ENCODE assay signal across 1 cellular context in the genomic region with DNA sequence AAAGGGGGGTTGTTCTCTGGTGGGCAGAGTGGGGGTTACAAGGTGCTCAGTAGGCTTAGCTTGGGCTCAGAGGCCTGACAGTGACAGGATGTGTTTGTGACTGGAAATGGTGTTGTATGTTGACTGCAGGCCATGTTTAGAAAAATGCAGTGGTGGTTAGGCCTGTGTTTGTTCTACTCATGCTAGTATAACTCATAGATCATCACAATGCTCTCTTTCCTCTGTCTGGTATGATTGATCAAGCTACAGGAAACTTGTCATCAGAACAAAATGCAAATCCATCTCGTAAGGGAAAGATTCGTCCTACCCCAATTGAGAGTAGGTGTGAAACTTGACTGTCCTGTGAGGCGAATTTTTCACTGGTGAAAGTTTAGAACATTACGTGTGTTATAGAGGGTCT.
TF ChIP-seq lines count a peak whose summit lies in the region.

No MANE protein-coding gene starts in this region.

TF ChIP-seq in IMR-90, 13 proteins besides CTCF, POLR2A, EP300 and RAD21:
- TF ChIP-seq SMC3 (IDR thresholded peaks at IDR 0.05; ENCODE audit: low read depth, low read length) (no peak), FOS (IDR thresholded peaks at IDR 0.05; ENCODE audit: low read depth, low read length) (no peak), CHD1 (IDR thresholded peaks at IDR 0.05; ENCODE audit: low read depth, low read length) (no peak), MAZ (IDR thresholded peaks at IDR 0.05; ENCODE audit: borderline replicate concordance, low read depth, low read length) (no peak), NFE2L2 (IDR thresholded peaks at IDR 0.05; ENCODE audit: low read depth, low read length) (no peak), RFX5 (IDR thresholded peaks at IDR 0.05; ENCODE audit: low read depth, low read length) (no peak), BHLHE40 (IDR thresholded peaks at IDR 0.05; ENCODE audit: low read depth, low read length) (no peak), RCOR1 (IDR thresholded peaks at IDR 0.05; ENCODE audit: insufficient replicate concordance, low read length) (no peak), MXI1 (IDR thresholded peaks at IDR 0.05; ENCODE audit: borderline replicate concordance, low read depth, low read length) (no peak), MAFK (IDR thresholded peaks at IDR 0.05; ENCODE audit: low read depth, low read length) (no peak), CEBPB (IDR thresholded peaks at IDR 0.05; ENCODE audit: low read depth, low read length) (no peak)
- TF ChIP-seq, protein P1, sequence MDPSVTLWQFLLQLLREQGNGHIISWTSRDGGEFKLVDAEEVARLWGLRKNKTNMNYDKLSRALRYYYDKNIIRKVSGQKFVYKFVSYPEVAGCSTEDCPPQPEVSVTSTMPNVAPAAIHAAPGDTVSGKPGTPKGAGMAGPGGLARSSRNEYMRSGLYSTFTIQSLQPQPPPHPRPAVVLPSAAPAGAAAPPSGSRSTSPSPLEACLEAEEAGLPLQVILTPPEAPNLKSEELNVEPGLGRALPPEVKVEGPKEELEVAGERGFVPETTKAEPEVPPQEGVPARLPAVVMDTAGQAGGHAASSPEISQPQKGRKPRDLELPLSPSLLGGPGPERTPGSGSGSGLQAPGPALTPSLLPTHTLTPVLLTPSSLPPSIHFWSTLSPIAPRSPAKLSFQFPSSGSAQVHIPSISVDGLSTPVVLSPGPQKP (IDR thresholded peaks at IDR 0.05; ENCODE audit: borderline replicate concordance, low read depth, low read length), result no peak
- TF ChIP-seq, protein P2, sequence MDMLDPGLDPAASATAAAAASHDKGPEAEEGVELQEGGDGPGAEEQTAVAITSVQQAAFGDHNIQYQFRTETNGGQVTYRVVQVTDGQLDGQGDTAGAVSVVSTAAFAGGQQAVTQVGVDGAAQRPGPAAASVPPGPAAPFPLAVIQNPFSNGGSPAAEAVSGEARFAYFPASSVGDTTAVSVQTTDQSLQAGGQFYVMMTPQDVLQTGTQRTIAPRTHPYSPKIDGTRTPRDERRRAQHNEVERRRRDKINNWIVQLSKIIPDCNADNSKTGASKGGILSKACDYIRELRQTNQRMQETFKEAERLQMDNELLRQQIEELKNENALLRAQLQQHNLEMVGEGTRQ (IDR thresholded peaks at IDR 0.05; ENCODE audit: low read depth, low read length), result no peak
